ENCODE assay signal across 9 cellular contexts in genomic region chr2:43217228-43218220, GRCh38. TPM values are rescaled to one million over a fixed set of nuclear protein-coding genes. Genes with fewer than 3 reads are reported as not detected.
DNase-seq lines count a peak whose midpoint lies in the region; ATAC-seq, FAIRE-seq and TF ChIP-seq lines count a peak whose summit lies in the region.
"Had no signal": no experiment of that assay in that cellular context is flagged by ENCODE, and none has a peak within 500 bp of the region (broad histone marks: within the 10 kb centered on the region; RNA-seq: fewer than 3 reads in every experiment).

No MANE protein-coding gene starts in this region.

- intact Hi-C loops in lower leg skin (cut with DNase I; ENCODE audit: low total_unique reads), result loop anchor here (2.0 kb wide), 1 partner anchor 137 kb away; no protein-coding TSS in a partner anchor

- peak overlapping the region; percentile 86 to 99 for H3K9ac ChIP-seq in mucosa of rectum (ENCODE audit: low read depth in 1 of 2, low read length in 2 of 2)

- FAIRE-seq in A549 (lab: Jason Lieb, UNC), result no peak
- FAIRE-seq: G401.6 had no signal

- POLR2A ChIA-PET in A549 (lab: Yijun Ruan, JAX), result interaction anchor here (0.6 to 1.0 kb wide), 2 partner anchors 9 to 38 kb away, joined by 3 to 7 read pairs; partner anchors contain the start of gene ZFP36L2

- CTCF ChIA-PET in A549 (lab: Yijun Ruan, JAX), result interaction anchor here (0.6 to 11.1 kb wide), 10 partner anchors 10 to 388 kb away, joined by 3 to 163 read pairs (median 4); no protein-coding TSS in a partner anchor

- TF ChIP-seq CTCF in A549 (IDR thresholded peaks at IDR 0.05), result no peak
- no peak for TF ChIP-seq CTCF in NB4 (IDR thresholded peaks at IDR 0.05; ENCODE audit: low read depth, low read length)
- no peak for TF ChIP-seq CTCF in brain (conservative IDR thresholded peaks at IDR 0.05)
- TF ChIP-seq CTCF in GM10266 (IDR thresholded peaks at IDR 0.05; ENCODE audit: control insufficient read depth, insufficient read depth, low read depth, missing control alignments), result no peak
- TF ChIP-seq CTCF in lower leg skin (IDR thresholded peaks at IDR 0.05), result no peak
- no peak for TF ChIP-seq CTCF in brain microvascular endothelial cell (IDR thresholded peaks at IDR 0.05; ENCODE audit: low read depth, low read length, missing control alignments)

- peak overlapping the region in 3 of 5 experiments; percentile 59 to 85 (median 61) for H3K4me3 Mint-ChIP-seq in brain

- in situ Hi-C loops in brain microvascular endothelial cell (cut with HindIII; ENCODE audit: low pct_ligation_motif_present, low sequenced_read_pairs), result no loop called here

- no peak for TF ChIP-seq RAD21 in A549 (conservative IDR thresholded peaks at IDR 0.05 in 1 of 2, IDR thresholded peaks at IDR 0.05 in 1 of 2)

- H3K27ac ChIP-seq in A549, result peak overlapping the region; percentile 89 to 95
- peak overlapping the region; percentile 99 to 100 for H3K27ac ChIP-seq in mucosa of rectum (ENCODE audit: low read depth in 2 of 2, low read length in 2 of 2)
- no peak overlapping the region for H3K27ac ChIP-seq in brain microvascular endothelial cell

- TF ChIP-seq EP300 in A549 (IDR thresholded peaks at IDR 0.05), result no peak

- H3K9me3 Mint-ChIP-seq in brain, result no peaks in the 10 kb centered on the region

- DNase-seq in A549 (ENCODE audit: low read depth in 1 of 2, low spot score in 1 of 2) (no peak), NB4 (ENCODE audit: low read depth) (peak; percentile 68), inferior parietal cortex (ENCODE audit: extremely low spot score) (no peak), GM10266 (ENCODE audit: extremely low spot score) (no peak), lower leg skin (ENCODE audit: low spot score in 2 of 2) (no peak), brain microvascular endothelial cell (no peak)

- peaks cover 56% of the 10 kb centered on the region for H3K4me1 Mint-ChIP-seq in brain

- 87% methylated on average over 14 of the region's 14 CpGs for WGBS in A549 (ENCODE audit: missing lambda C conversion rate)
- WGBS in lower leg skin, 2 donors, result 50 to 54% methylated on average over 14 of the region's 14 CpGs

- H3K27ac Mint-ChIP-seq in brain, result peak overlapping the region; percentile 19 to 99 (median 99)

- H3K36me3 ChIP-seq in mucosa of rectum (ENCODE audit: control insufficient read depth in 2 of 2, insufficient read depth in 2 of 2, low read length in 2 of 2) (peaks cover 2 to 3% of the 10 kb centered on the region in 2 donors), brain microvascular endothelial cell (replicated peaks) (no peaks in the 10 kb centered on the region)

- no peak for TF ChIP-seq POLR2A in A549 (IDR thresholded peaks at IDR 0.05; ENCODE audit: low read length)
- TF ChIP-seq POLR2A in NB4 (IDR thresholded peaks at IDR 0.05; ENCODE audit: extremely low read depth, insufficient read length), result no peak
- TF ChIP-seq POLR2A in lower leg skin (IDR thresholded peaks at IDR 0.05), result no peak

- H3K36me3 Mint-ChIP-seq in brain, result no peaks in the 10 kb centered on the region

- H3K4me3 ChIP-seq in A549, result no peak overlapping the region
- no peak overlapping the region for H3K4me3 ChIP-seq in NB4 (ENCODE audit: low read depth, low read length)
- H3K4me3 ChIP-seq in mucosa of rectum (ENCODE audit: low read length in 2 of 2), result peak overlapping the region in 1 of 2 donors; percentile 95
- no peak overlapping the region for H3K4me3 ChIP-seq in lower leg skin (ENCODE audit: low read depth, poor library complexity, severe bottlenecking)
- H3K4me3 ChIP-seq in brain microvascular endothelial cell (ENCODE audit: low read depth, low read length), result no peak overlapping the region

- H3K4me1 ChIP-seq in A549 (peaks cover 37% of the 10 kb centered on the region), mucosa of rectum (ENCODE audit: control insufficient read depth in 2 of 2, insufficient read depth in 2 of 2, low read length in 2 of 2) (peaks cover 33 to 46% of the 10 kb centered on the region in 2 donors)

- ATAC-seq in A549, result no peak

- H3K27me3 ChIP-seq in mucosa of rectum (ENCODE audit: control insufficient read depth in 2 of 2, insufficient read depth in 2 of 2, low read length in 2 of 2) (no peaks in the 10 kb centered on the region), brain microvascular endothelial cell (replicated peaks) (no peaks in the 10 kb centered on the region)

- H3K9me3 ChIP-seq in A549, result no peaks in the 10 kb centered on the region
- H3K9me3 ChIP-seq in mucosa of rectum (ENCODE audit: control insufficient read depth in 2 of 2, low read length in 2 of 2), result no peaks in the 10 kb centered on the region

- peaks cover 6% of the 10 kb centered on the region for H3K27me3 Mint-ChIP-seq in brain

- H3K4me2 ChIP-seq in A549, result peak overlapping the region; percentile 96; the same call in 2 of the 3 replicates

TF ChIP-seq in A549, 52 proteins besides CTCF, POLR2A, EP300 and RAD21:
- TF ChIP-seq SREBF2 (IDR thresholded peaks at IDR 0.05) (no peak), PBX3 (IDR thresholded peaks at IDR 0.05) (no peak), KDM1A (IDR thresholded peaks at IDR 0.05; ENCODE audit: low read depth) (0 out of 2 replicates have a peak, but pooled peaks have one; percentile 42), ZNF302 (CRISPR knock-in tag; IDR thresholded peaks at IDR 0.05) (no peak)

RNA-seq across cellular contexts. Expression of gene ZFP36L2, which starts 8.9 kb away (rescaled TPM):
- polyA plus RNA-seq in A549 (2011; rRNA removed), result 10.5 and 14.9 TPM in 2 replicates
- polyA plus RNA-seq in A549 (2012; cell fraction: cytosol; rRNA removed), result 8.8 and 14.8 TPM in 2 replicates
- 9.8 and 17.6 TPM in 2 replicates for polyA plus RNA-seq in A549 (2012; cell fraction: nucleus; rRNA removed)
- 14.5 to 18.2 TPM (median 17.3 TPM) in 3 replicates for polyA plus RNA-seq in A549 (2017; fragmentation: RNase III; extraction: RNeasy Plus Mini Kit Qiagen cat#74134 plus additional on column Dnase treatment)
- 3.3 and 4.0 TPM in 2 replicates for polyA minus RNA-seq in A549 (2011; rRNA and poly(A)+ RNA removed)
- 16.1 TPM for polyA plus RNA-seq in brain (ENCODE audit: insufficient read depth, low read depth, low replicate concordance)
- total RNA-seq in lower leg skin, result 100 to 1,000 TPM; 137 to 329 (median 147) TPM
